Comparison of ENCODE assay signal across 18 cellular contexts in genomic region chr6:2715737-2716136, GRCh38. TPM values are rescaled to one million over a fixed set of nuclear protein-coding genes. Genes with fewer than 3 reads are reported as not detected.
DNase-seq lines count a peak whose midpoint lies in the region; ATAC-seq and TF ChIP-seq lines count a peak whose summit lies in the region.
"Had no signal": no experiment of that assay in that cellular context is flagged by ENCODE, and none has a peak within 500 bp of the region (broad histone marks: within the 10 kb centered on the region; RNA-seq: fewer than 3 reads in every experiment).

No MANE protein-coding gene starts in this region.

- H3K27me3 ChIP-seq in rectal smooth muscle tissue (ENCODE audit: control insufficient read depth, insufficient read depth, low read length): no peaks in the 10 kb centered on the region
- H3K27me3 ChIP-seq: SJSA1 had no signal

- intact Hi-C loops in left colon (cut with DNase I, micrococcal nuclease): no loop called here

- no peak overlapping the region for H3K9ac ChIP-seq in rectal smooth muscle tissue (ENCODE audit: low read length)

- H3K36me3 ChIP-seq in rectal smooth muscle tissue (ENCODE audit: control insufficient read depth, insufficient read depth, low read length): no peaks in the 10 kb centered on the region
- H3K36me3 ChIP-seq: SJSA1 had no signal

- H3K27ac ChIP-seq in C4-2B (peak overlapping the region; percentile 37), rectal smooth muscle tissue (ENCODE audit: low read depth, low read length) (peak overlapping the region; percentile 34)
- H3K27ac ChIP-seq: 22Rv1, PC-9 had no signal

- no peak overlapping the region for H3K4me3 ChIP-seq in rectal smooth muscle tissue (ENCODE audit: low read length)
- H3K4me3 ChIP-seq: PC-9, SJSA1 had no signal

- ATAC-seq in left colon: peak; percentile 97
- no peak for ATAC-seq in HG03520 (IDR thresholded peaks at IDR 0.05; ENCODE audit: unreplicated experiment)

- TF ChIP-seq CTCF in C4-2B (conservative IDR thresholded peaks at IDR 0.05): no peak

- DNase-seq in NCI-H526 treated with DMSO at 0.1 percent for 48 hours (lab: John Stamatoyannopoulos, UW) (peak; percentile 84), left colon (peak; percentile 14 to 47), DMS79 (lab: John Stamatoyannopoulos, UW) (no peak)
- no peak for DNase-seq in stimulated activated CD4-positive, alpha-beta T cell treated with anti-CD3 and anti-CD28 coated beads, Interleukin-12 subunit alpha, Interleukin-12 subunit beta, amount 100 ng/mL, for 4 hours
- DNase-seq in activated CD4-positive, CD25-positive, alpha-beta regulatory T cell treated with anti-CD3 and anti-CD28 coated beads, Interleukin-2, amount 50 U/mL, for 72 hours: no peak
- DNase-seq: COR-L47, GF-D8, H7, HFFc6, NCI-H187, NCI-H2107, NCI-H524, PC-9 had no signal

- peaks cover 14% of the 10 kb centered on the region for H3K4me1 ChIP-seq in rectal smooth muscle tissue (ENCODE audit: control insufficient read depth, insufficient read depth, low read length)

RNA-seq across cellular contexts. Expression of gene MYLK4, which starts 35.0 kb away (rescaled TPM):
- under 1 TPM; 0.34 to 0.55 TPM for total RNA-seq in left colon

RNA-seq across cellular contexts. Expression of gene WRNIP1, which starts 49.5 kb away (rescaled TPM):
- 10 to 100 TPM; 42.7 to 44.3 TPM for total RNA-seq in left colon

Comparison
In these comparisons a context has a peak if more than half of its experiments do, and no peak if none do; other contexts are left out.
1. DNase-seq: peak in NCI-H526 treated with DMSO at 0.1 percent for 48 hours (single experiment) and left colon (2 of 2); none in DMS79 (single experiment), stimulated activated CD4-positive, alpha-beta T cell treated with anti-CD3 and anti-CD28 coated beads, Interleukin-12 subunit alpha, Interleukin-12 subunit beta, amount 100 ng/mL, for 4 hours (single experiment) and activated CD4-positive, CD25-positive, alpha-beta regulatory T cell treated with anti-CD3 and anti-CD28 coated beads, Interleukin-2, amount 50 U/mL, for 72 hours (single experiment).